In genomic region chr14:21103710-21104447, GRCh38 we compare ENCODE assay signal across 8 cellular contexts. TPM values are rescaled to one million over a fixed set of nuclear protein-coding genes. Genes with fewer than 3 reads are reported as not detected.
A peak's percentile ranks its signal among the peaks of the same experiment; 100 is the strongest.
DNase-seq lines count a peak whose midpoint lies in the region; ATAC-seq and TF ChIP-seq lines count a peak whose summit lies in the region.

No MANE protein-coding gene starts in this region.

- H3K4me3 ChIP-seq in mucosa of rectum (ENCODE audit: low read length in 2 of 2), result peak overlapping the region; percentile 82 to 85

- H3K27ac Mint-ChIP-seq in IgD-negative memory B cell, result peak overlapping the region; percentile 77 to 97 (median 87)

- H3K36me3 Mint-ChIP-seq in IgD-negative memory B cell, result no peaks in the 10 kb centered on the region

- peak overlapping the region; percentile 88 to 90 for H3K9ac ChIP-seq in mucosa of rectum (ENCODE audit: low read depth in 1 of 2, low read length in 2 of 2)

- H3K4me1 ChIP-seq in mucosa of rectum (ENCODE audit: control insufficient read depth in 2 of 2, insufficient read depth in 2 of 2, low read length in 2 of 2), result peaks cover 52 to 67% of the 10 kb centered on the region in 2 donors

- no peaks in the 10 kb centered on the region for H3K9me3 Mint-ChIP-seq in IgD-negative memory B cell

- peak overlapping the region; percentile 97 to 99 for H3K27ac ChIP-seq in mucosa of rectum (ENCODE audit: low read depth in 2 of 2, low read length in 2 of 2)

- peak; percentile 93 for TF ChIP-seq POLR2A in erythroblast (IDR thresholded peaks at IDR 0.05; ENCODE audit: low read length)

- DNase-seq in DMS53 (lab: John Stamatoyannopoulos, UW) (peak; percentile 92), OCI-M1 (lab: John Stamatoyannopoulos, UW) (peak; percentile 95), erythroblast (lab: John Stamatoyannopoulos, UW) (peak; percentile 98)
- DNase-seq in activated T-cell treated with anti-CD3 and anti-CD28 coated beads, Interleukin-2, amount 50 U/mL, for 1 hour, result peak; percentile 95
- DNase-seq in stimulated activated CD8-positive, alpha-beta memory T cell treated with anti-CD3 and anti-CD28 coated beads, Interleukin-4, amount 100 ng/mL, for 4 hours (ENCODE audit: low read depth in 2 of 2, low spot score in 1 of 2), result peak; percentile 86 to 88

- peaks cover 17% of the 10 kb centered on the region for H3K27me3 Mint-ChIP-seq in IgD-negative memory B cell

- no peaks in the 10 kb centered on the region for H3K9me3 ChIP-seq in mucosa of rectum (ENCODE audit: control insufficient read depth in 2 of 2, low read length in 2 of 2)

- H3K4me1 Mint-ChIP-seq in IgD-negative memory B cell, result peaks cover 11 to 23% (median 12%) of the 10 kb centered on the region in 3 donors

- H3K27me3 ChIP-seq in mucosa of rectum (ENCODE audit: control insufficient read depth in 2 of 2, insufficient read depth in 2 of 2, low read length in 2 of 2), result no peaks in the 10 kb centered on the region

- peak; percentile 88 for ATAC-seq in GM21576 (IDR thresholded peaks at IDR 0.05; ENCODE audit: unreplicated experiment)

- peak overlapping the region; percentile 90 to 92 (median 92) for H3K4me3 Mint-ChIP-seq in IgD-negative memory B cell

- H3K36me3 ChIP-seq in mucosa of rectum (ENCODE audit: control insufficient read depth in 2 of 2, insufficient read depth in 2 of 2, low read length in 2 of 2), result no peaks in the 10 kb centered on the region

RNA-seq across cellular contexts. Expression of gene TMEM253, which starts 3.0 kb away (rescaled TPM):
- polyA plus RNA-seq in IgD-negative memory B cell, result not detected

RNA-seq across cellular contexts. Expression of gene ZNF219, which starts 5.4 kb away (rescaled TPM):
- 1.0 TPM for polyA plus RNA-seq in IgD-negative memory B cell

RNA-seq across cellular contexts. Expression of gene ARHGEF40, which starts 33.8 kb away (rescaled TPM):
- not detected for polyA plus RNA-seq in IgD-negative memory B cell

RNA-seq across cellular contexts. Expression of gene RNASE8, which starts 46.3 kb away (rescaled TPM):
- not detected for polyA plus RNA-seq in IgD-negative memory B cell

RNA-seq across cellular contexts. Expression of gene OR5AU1, which starts 52.0 kb away (rescaled TPM):
- polyA plus RNA-seq in IgD-negative memory B cell, result not detected

Comparison
In these comparisons a context has a peak if more than half of its experiments do, and no peak if none do; other contexts are left out.
1. Peak in every context shown above with its lines: DNase-seq, ATAC-seq, H3K4me3 ChIP-seq and H3K27ac ChIP-seq.